1 cellular context compared by ENCODE assay signal in genomic region chr14:49633650-49634546, GRCh38.
A peak's percentile ranks its signal among the peaks of the same experiment; 100 is the strongest.
TF ChIP-seq lines count a peak whose summit lies in the region.

No MANE protein-coding gene starts in this region.

TF ChIP-seq in HepG2, 621 proteins besides CTCF, POLR2A, EP300 and RAD21 (continues in another document):
- TF ChIP-seq HMGXB4 (CRISPR knock-in tag; IDR thresholded peaks at IDR 0.05; ENCODE audit: borderline replicate concordance in 1 of 2, low read depth in 1 of 2): peak; percentile 96 to 99; a peak in 3 of 4 replicates
- peak; percentile 91 for TF ChIP-seq ZC3H13 (CRISPR knock-in tag; IDR thresholded peaks at IDR 0.05)
- no peak; the same call in 1 of the 2 replicates for TF ChIP-seq TOE1 (CRISPR knock-in tag; IDR thresholded peaks at IDR 0.05)
- TF ChIP-seq ZNF780A (CRISPR knock-in tag; IDR thresholded peaks at IDR 0.05): peak; percentile 87; the same call in 1 of the 2 replicates
- peak; percentile 80 for TF ChIP-seq NR2C2 (CRISPR knock-in tag; IDR thresholded peaks at IDR 0.05; ENCODE audit: borderline replicate concordance)
- no peak; the same call in none of the 2 replicates for TF ChIP-seq ZBTB20 (CRISPR knock-in tag; IDR thresholded peaks at IDR 0.05; ENCODE audit: borderline replicate concordance, low read depth)
- TF ChIP-seq ZNF598 (CRISPR knock-in tag; IDR thresholded peaks at IDR 0.05; ENCODE audit: borderline replicate concordance): 0 out of 2 replicates have a peak, but pooled peaks have one; percentile 55
- TF ChIP-seq DNMT1 (CRISPR knock-in tag; IDR thresholded peaks at IDR 0.05): peak; percentile 82; the same call in 1 of the 2 replicates
- no peak for TF ChIP-seq BCLAF1 (IDR thresholded peaks at IDR 0.05)
- no peak for TF ChIP-seq LRRFIP1 (CRISPR knock-in tag; conservative IDR thresholded peaks at IDR 0.05)
- no peak; the same call in 1 of the 2 replicates for TF ChIP-seq ZNF724P (CRISPR knock-in tag; IDR thresholded peaks at IDR 0.05; ENCODE audit: borderline replicate concordance)
- no peak for TF ChIP-seq ZNF33B (CRISPR knock-in tag; IDR thresholded peaks at IDR 0.05)
- TF ChIP-seq ZNF839 (CRISPR knock-in tag; IDR thresholded peaks at IDR 0.05; ENCODE audit: borderline replicate concordance): no peak; the same call in 1 of the 2 replicates
- no peak for TF ChIP-seq ZNF407 (CRISPR knock-in tag; IDR thresholded peaks at IDR 0.05; ENCODE audit: not compliant biosample characterization)
- no peak for TF ChIP-seq ZNF10 (CRISPR knock-in tag; IDR thresholded peaks at IDR 0.05; ENCODE audit: borderline replicate concordance, low read depth)
- 0 out of 2 replicates have a peak, but pooled peaks have one; percentile 69 for TF ChIP-seq ZNF616 (CRISPR knock-in tag; IDR thresholded peaks at IDR 0.05; ENCODE audit: low read depth)
- TF ChIP-seq XBP1 (CRISPR knock-in tag; IDR thresholded peaks at IDR 0.05): no peak
- TF ChIP-seq ESRRA (CRISPR knock-in tag; IDR thresholded peaks at IDR 0.05; ENCODE audit: low read depth): peak; percentile 19
- TF ChIP-seq ZNF558 (CRISPR knock-in tag; IDR thresholded peaks at IDR 0.05; ENCODE audit: borderline replicate concordance): no peak; the same call in 1 of the 2 replicates
- TF ChIP-seq JDP2 (CRISPR knock-in tag; IDR thresholded peaks at IDR 0.05; ENCODE audit: borderline replicate concordance): peak; percentile 37; the same call in 1 of the 2 replicates
- TF ChIP-seq ZEB1 (IDR thresholded peaks at IDR 0.05; ENCODE audit: insufficient replicate concordance, low read depth): no peak
- no peak; the same call in 1 of the 2 replicates for TF ChIP-seq YEATS2 (CRISPR knock-in tag; IDR thresholded peaks at IDR 0.05; ENCODE audit: borderline replicate concordance)
- TF ChIP-seq SP4 (CRISPR knock-in tag; IDR thresholded peaks at IDR 0.05): peak; percentile 78
- 0 out of 2 replicates have a peak, but pooled peaks have one; percentile 53 for TF ChIP-seq ZFP1 (CRISPR knock-in tag; IDR thresholded peaks at IDR 0.05)
- no peak for TF ChIP-seq MLLT10 (CRISPR knock-in tag; IDR thresholded peaks at IDR 0.05)
- TF ChIP-seq STAT6 (CRISPR knock-in tag; IDR thresholded peaks at IDR 0.05; ENCODE audit: borderline replicate concordance): peak; percentile 43; the same call in 1 of the 2 replicates
- no peak for TF ChIP-seq FOXO4 (CRISPR knock-in tag; conservative IDR thresholded peaks at IDR 0.05)
- no peak for TF ChIP-seq ZNF354B (CRISPR knock-in tag; IDR thresholded peaks at IDR 0.05)
- no peak for TF ChIP-seq ATF3 (CRISPR knock-in tag; IDR thresholded peaks at IDR 0.05)
- TF ChIP-seq MTERF4 (CRISPR knock-in tag; IDR thresholded peaks at IDR 0.05): 0 out of 2 replicates have a peak, but pooled peaks have one; percentile 17
- no peak for TF ChIP-seq NR1H2 (CRISPR knock-in tag; IDR thresholded peaks at IDR 0.05; ENCODE audit: borderline replicate concordance, low read depth)
- no peak for TF ChIP-seq ARNT (IDR thresholded peaks at IDR 0.05)
- peak; percentile 95 for TF ChIP-seq MAZ (IDR thresholded peaks at IDR 0.05; ENCODE audit: borderline replicate concordance, low read depth, low read length)
- TF ChIP-seq MAZ (CRISPR knock-in tag; IDR thresholded peaks at IDR 0.05; ENCODE audit: low read depth): peak; percentile 75; the same call in 1 of the 2 replicates
- no peak for TF ChIP-seq RARG (CRISPR knock-in tag; IDR thresholded peaks at IDR 0.05; ENCODE audit: low read depth)
